12 cellular contexts compared by ENCODE assay signal in the genomic region with DNA sequence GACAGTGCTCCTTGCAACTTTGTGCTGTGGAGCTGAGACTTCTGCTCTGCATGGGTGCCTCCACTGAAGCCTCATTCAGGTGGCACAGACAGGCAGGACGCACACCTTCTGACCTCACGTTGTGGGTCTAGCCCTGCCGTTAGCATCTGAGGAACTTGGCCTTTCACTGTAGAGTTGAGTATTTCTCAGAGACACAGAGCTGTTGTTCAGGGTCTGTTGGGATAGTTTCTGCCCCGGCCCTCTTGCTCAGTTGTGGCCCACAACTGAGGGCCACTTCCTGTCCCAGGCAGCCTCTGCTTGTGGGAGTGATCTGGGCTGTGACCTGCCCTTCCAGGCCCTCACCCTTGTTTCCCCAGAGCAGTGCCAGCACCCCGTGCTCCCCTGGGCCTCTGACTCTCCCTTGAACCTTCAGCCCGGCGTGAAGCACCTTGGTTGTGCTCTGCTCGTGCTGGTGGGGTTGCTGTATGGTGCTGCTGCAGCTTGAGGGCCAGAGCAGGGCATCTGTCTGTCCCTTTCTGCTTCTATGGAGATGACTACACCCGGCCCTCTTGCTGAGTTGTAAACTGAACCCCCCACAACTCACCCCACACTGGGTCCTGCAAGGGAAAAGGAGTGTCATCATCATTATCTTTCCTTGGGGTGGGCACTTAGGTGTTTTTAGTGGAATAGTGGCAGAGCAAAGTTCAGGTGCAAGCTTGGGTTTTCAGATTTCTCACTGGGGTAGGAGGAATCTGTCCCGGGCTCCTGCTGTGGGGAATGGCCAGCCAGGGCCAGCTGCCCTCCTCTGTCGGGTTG. TPM values are rescaled to one million over a fixed set of nuclear protein-coding genes. Genes with fewer than 3 reads are reported as not detected.
DNase-seq lines count a peak whose midpoint lies in the region; ATAC-seq and TF ChIP-seq lines count a peak whose summit lies in the region.
"Had no signal": no experiment of that assay in that cellular context is flagged by ENCODE, and none has a peak within 500 bp of the region (broad histone marks: within the 10 kb centered on the region; RNA-seq: fewer than 3 reads in every experiment).

No MANE protein-coding gene starts in this region.

- H3K4me1 ChIP-seq in Panc1 (ENCODE audit: control insufficient read depth, insufficient read depth, low read length) (peaks cover 42% of the 10 kb centered on the region), PC-3 (ENCODE audit: insufficient read depth, low read length) (peaks cover 26% of the 10 kb centered on the region)

- CTCF ChIA-PET in CD4-positive, alpha-beta T cell (lab: Charles Lee): interaction anchor here (0.6 to 1.7 kb wide), 5 partner anchors 10 to 198 kb away, joined by 3 to 4 read pairs (median 4); a partner anchor contains a TSS
- CTCF ChIA-PET in Panc1 (lab: Charles Lee) (no interaction called here), PC-3 (lab: Charles Lee) (no interaction called here)

- ATAC-seq in CD4-positive, alpha-beta T cell (ENCODE audit: poor library complexity): peak; percentile 50
- ATAC-seq in GM19438 (IDR thresholded peaks at IDR 0.05; ENCODE audit: low read depth, unreplicated experiment) (peak; percentile 67), Panc1 (peak; percentile 15; the same call in 1 of the 2 replicates), left colon (peak; percentile 35), PC-3 (no peak), GM21515 (IDR thresholded peaks at IDR 0.05; ENCODE audit: unreplicated experiment) (no peak)

- peak overlapping the region; percentile 13 for H3K27ac ChIP-seq in CD4-positive, alpha-beta T cell (ENCODE audit: low read depth, low read length)
- H3K27ac ChIP-seq in Panc1 (ENCODE audit: low read length) (no peak overlapping the region), PC-3 (ENCODE audit: low read length) (no peak overlapping the region)
- H3K27ac ChIP-seq: C4-2B, KMS-11 had no signal

- H4K20me1 ChIP-seq in PC-3 (ENCODE audit: low read length): peaks cover 22% of the 10 kb centered on the region; the same call in 1 of the 2 replicates

- BruUV-seq in Panc1 (replicated peaks; lab: Mats Ljungman, UMichigan) (no TSS peak), PC-3 (replicated peaks; lab: Mats Ljungman, UMichigan) (no TSS peak)

- H3K27me3 ChIP-seq in CD4-positive, alpha-beta T cell (ENCODE audit: control insufficient read depth, insufficient read depth, low read length): no peaks in the 10 kb centered on the region
- no peaks in the 10 kb centered on the region for H3K27me3 ChIP-seq in Panc1 (ENCODE audit: control insufficient read depth, insufficient read depth, low read length)
- no peaks in the 10 kb centered on the region for H3K27me3 ChIP-seq in PC-3 (ENCODE audit: low read length)
- no peaks in the 10 kb centered on the region for H3K27me3 ChIP-seq in MG63

- no peak overlapping the region for H3K4me2 ChIP-seq in PC-3 (ENCODE audit: low read length)
- H3K4me2 ChIP-seq: KMS-11 had no signal

- H3K79me2 ChIP-seq in PC-3 (ENCODE audit: low read length): peaks cover 97% of the 10 kb centered on the region

- H3K4me3 Mint-ChIP-seq in CD4-positive, alpha-beta T cell: peak overlapping the region; percentile 81

- no peaks in the 10 kb centered on the region for H3K27me3 Mint-ChIP-seq in CD4-positive, alpha-beta T cell

- intact Hi-C loops in CD4-positive, alpha-beta T cell (cut with DNase I, micrococcal nuclease): loop anchor here in 1 of 2 experiments (5.0 kb wide), 1 partner anchor 115 kb away; a partner anchor contains a TSS
- intact Hi-C loops in Panc1 (cut with micrococcal nuclease; ENCODE audit: unreplicated experiment) (no loop called here), left colon (cut with DNase I, micrococcal nuclease) (no loop called here), PC-3 (cut with micrococcal nuclease) (no loop called here)

- H3K4me1 Mint-ChIP-seq in CD4-positive, alpha-beta T cell (ENCODE audit: low read depth): peaks cover 86% of the 10 kb centered on the region

- H3K9me3 Mint-ChIP-seq in CD4-positive, alpha-beta T cell: no peaks in the 10 kb centered on the region

- no peak for DNase-seq in CD4-positive, alpha-beta T cell
- DNase-seq in Panc1 (ENCODE audit: low read depth, low spot score) (no peak), left colon (no peak), PC-3 (no peak), GF-D8 (lab: John Stamatoyannopoulos, UW) (no peak), MG63 (no peak)
- DNase-seq: NCI-H748 treated with DMSO at 0.1 percent for 48 hours, substantia nigra had no signal

- H3K9me3 ChIP-seq in CD4-positive, alpha-beta T cell (ENCODE audit: control insufficient read depth, low read length): no peaks in the 10 kb centered on the region
- no peaks in the 10 kb centered on the region for H3K9me3 ChIP-seq in Panc1 (ENCODE audit: control insufficient read depth, insufficient read depth, low read depth, low read length)
- no peaks in the 10 kb centered on the region for H3K9me3 ChIP-seq in PC-3 (ENCODE audit: low read length)
- no peaks in the 10 kb centered on the region for H3K9me3 ChIP-seq in MG63

- POLR2A ChIA-PET in CD4-positive, alpha-beta T cell (lab: Charles Lee): interaction anchor here (1.1 to 9.1 kb wide), 2 partner anchors 10 to 17 kb away, joined by 4 to 106 read pairs; a partner anchor contains a TSS
- POLR2A ChIA-PET in Panc1 (lab: Charles Lee) (no interaction called here), PC-3 (lab: Charles Lee; ENCODE audit: unreplicated experiment) (no interaction called here)

- H3F3A ChIP-seq in PC-3 (ENCODE audit: low read length, unreplicated experiment): no peaks in the 10 kb centered on the region

- in situ Hi-C loops in Panc1 (cut with HindIII; ENCODE audit: low pct_unique_long_range_greater_than_20kb, low sequenced_read_pairs): no loop called here

- no peak for TF ChIP-seq CTCF in CD4-positive, alpha-beta T cell (IDR thresholded peaks at IDR 0.05)
- TF ChIP-seq CTCF in Panc1 (IDR thresholded peaks at IDR 0.05): no peak
- TF ChIP-seq CTCF in PC-3 (conservative IDR thresholded peaks at IDR 0.05; ENCODE audit: low read depth, low read length): no peak

- H3K4me3 ChIP-seq in Panc1 (ENCODE audit: low read depth in 2 of 2, low read length in 2 of 2): no peak overlapping the region
- no peak overlapping the region for H3K4me3 ChIP-seq in PC-3 (ENCODE audit: low read length)
- H3K4me3 ChIP-seq in MG63: no peak overlapping the region

- peak overlapping the region; percentile 84 for H3K27ac Mint-ChIP-seq in CD4-positive, alpha-beta T cell

- H3K9me2 ChIP-seq in PC-3 (replicated peaks; ENCODE audit: low read length): no peaks in the 10 kb centered on the region

- no peaks in the 10 kb centered on the region for H3K36me3 ChIP-seq in Panc1 (ENCODE audit: control insufficient read depth, insufficient read depth, low read length)
- H3K36me3 ChIP-seq in PC-3 (ENCODE audit: low read depth, low read length): no peaks in the 10 kb centered on the region
- no peaks in the 10 kb centered on the region for H3K36me3 ChIP-seq in MG63

- H3K9ac ChIP-seq in PC-3 (ENCODE audit: low read length): no peak overlapping the region
- H3K9ac ChIP-seq: KMS-11 had no signal

- no peak overlapping the region for H2AFZ ChIP-seq in PC-3 (ENCODE audit: low read length)

- H3K36me3 Mint-ChIP-seq in CD4-positive, alpha-beta T cell (ENCODE audit: low read depth): no peaks in the 10 kb centered on the region

RNA-seq across cellular contexts. Expression of a gene that starts 11.7 kb away (rescaled TPM):
- total RNA-seq in CD4-positive, alpha-beta T cell: 10 to 100 TPM; 20.3 to 21.5 TPM
- total RNA-seq in Panc1 (2021; ENCODE audit: unreplicated experiment): 40.6 TPM
- polyA plus RNA-seq in Panc1 (2012; ENCODE audit: insufficient read length): 36.7 TPM
- 10 to 100 TPM; 20.9 to 27.2 TPM for total RNA-seq in left colon
- 18.8 and 19.9 TPM in 2 replicates for total RNA-seq in PC-3 (2014; rRNA removed)
- 5.9 and 8.2 TPM in 2 replicates for total RNA-seq in MG63 (2014; rRNA removed; shearing (Covaris generic); ENCODE audit: low replicate concordance)

RNA-seq across cellular contexts. Expression of a gene that starts 18.3 kb away (rescaled TPM):
- 1 to 10 TPM; 4.6 to 5.1 TPM for total RNA-seq in CD4-positive, alpha-beta T cell
- 42.4 TPM for total RNA-seq in Panc1 (2021; ENCODE audit: unreplicated experiment)
- polyA plus RNA-seq in Panc1 (2012; ENCODE audit: insufficient read length): 48.2 TPM
- total RNA-seq in left colon: 1 to 10 TPM; 2.5 to 5.1 TPM
- total RNA-seq in PC-3 (2014; rRNA removed): 12.2 and 13.0 TPM in 2 replicates
- 12.4 and 12.5 TPM in 2 replicates for total RNA-seq in MG63 (2014; rRNA removed; shearing (Covaris generic); ENCODE audit: low replicate concordance)

RNA-seq across cellular contexts. Expression of a gene that starts 46.9 kb away (rescaled TPM):
- 10 to 100 TPM; 30.7 to 31.9 TPM for total RNA-seq in CD4-positive, alpha-beta T cell
- total RNA-seq in Panc1 (2021; ENCODE audit: unreplicated experiment) (74.6 TPM), left colon (10 to 100 TPM; 68.8 to 71.5 TPM), PC-3 (2014; rRNA removed) (58.9 and 59.4 TPM in 2 replicates)
- polyA plus RNA-seq in Panc1 (2012; ENCODE audit: insufficient read length): 57.8 TPM
- total RNA-seq in MG63 (2014; rRNA removed; shearing (Covaris generic); ENCODE audit: low replicate concordance): 25.6 and 43.7 TPM in 2 replicates

Comparison
In these comparisons a context has a peak if more than half of its experiments do, and no peak if none do; other contexts are left out.
1. ATAC-seq: peak in CD4-positive, alpha-beta T cell (single experiment), GM19438 (single experiment), Panc1 (single experiment) and left colon (single experiment); none in PC-3 (single experiment) and GM21515 (single experiment).